In genomic region chr10:16545126-16545736, GRCh38 we compare ENCODE assay signal across 8 cellular contexts. TPM values are rescaled to one million over a fixed set of nuclear protein-coding genes. Genes with fewer than 3 reads are reported as not detected.
DNase-seq lines count a peak whose midpoint lies in the region; ATAC-seq, FAIRE-seq and TF ChIP-seq lines count a peak whose summit lies in the region.

No MANE protein-coding gene starts in this region.

- peak; percentile 81 for ATAC-seq in HG03139 (IDR thresholded peaks at IDR 0.05; ENCODE audit: unreplicated experiment)

- no peak for TF ChIP-seq EP300 in esophagus muscularis mucosa (IDR thresholded peaks at IDR 0.05)

- POLR2A ChIA-PET in GM10248 (lab: Yijun Ruan, JAX): no interaction called here

- intact Hi-C loops in esophagus muscularis mucosa (cut with DNase I): no loop called here

- no peaks in the 10 kb centered on the region for H3K9me3 ChIP-seq in esophagus muscularis mucosa

- peaks cover 0 to 5% (median 0%) of the 10 kb centered on the region in 4 donors for H3K4me1 ChIP-seq in esophagus muscularis mucosa

- no peaks in the 10 kb centered on the region for H3K36me3 ChIP-seq in esophagus muscularis mucosa

- FAIRE-seq in RCC 7860 (lab: Jason Lieb, UNC): no peak

- WGBS in esophagus muscularis mucosa: 28% methylated on average over 7 of the region's 7 CpGs

- peak; percentile 39 for DNase-seq in ACHN
- peak; percentile 52 for DNase-seq in GM10248 (ENCODE audit: extremely low spot score)
- peak; percentile 24 for DNase-seq in RCC 7860 (ENCODE audit: low spot score)
- no peak for DNase-seq in esophagus muscularis mucosa (ENCODE audit: extremely low spot score)
- peak; percentile 35 for DNase-seq in pons (ENCODE audit: low spot score)
- DNase-seq in NCI-H2081 treated with DMSO at 0.1 percent for 48 hours (lab: John Stamatoyannopoulos, UW): no peak
- DNase-seq in midbrain (lab: John Stamatoyannopoulos, UW): no peak

- no peak overlapping the region for H3K4me3 ChIP-seq in esophagus muscularis mucosa

- peaks cover 0 to 4% (median 0%) of the 10 kb centered on the region in 4 donors for H3K27me3 ChIP-seq in esophagus muscularis mucosa

- TF ChIP-seq POLR2A in esophagus muscularis mucosa (IDR thresholded peaks at IDR 0.05; ENCODE audit: low read depth): no peak

- CTCF ChIA-PET in GM10248 (lab: Yijun Ruan, JAX): interaction anchor here (0.8 to 4.1 kb wide), 19 partner anchors 10 to 643 kb away, joined by 3 to 29 read pairs (median 4); partner anchors contain the start of gene C1QL3

- in situ Hi-C loops in ACHN (cut with HindIII; ENCODE audit: low pct_ligation_motif_present, low pct_unique_long_range_greater_than_20kb, low sequenced_read_pairs): no loop called here

- peak; percentile 73 for TF ChIP-seq CTCF in GM10248 (IDR thresholded peaks at IDR 0.05; ENCODE audit: control extremely low read depth, extremely low read depth, low read depth, missing control alignments)
- TF ChIP-seq CTCF in esophagus muscularis mucosa (IDR thresholded peaks at IDR 0.05): peak; percentile 17 to 49 (median 27)

- no peak overlapping the region for H3K27ac ChIP-seq in esophagus muscularis mucosa (replicated peaks in 1 of 4)

RNA-seq across cellular contexts. Expression of gene C1QL3, which starts 23.6 kb away (rescaled TPM):
- total RNA-seq in esophagus muscularis mucosa: not detected

Comparison
In these comparisons a context has a peak if more than half of its experiments do, and no peak if none do; other contexts are left out.
1. DNase-seq: peak in ACHN (single experiment), GM10248 (single experiment), RCC 7860 (single experiment) and pons (single experiment); none in esophagus muscularis mucosa (single experiment), NCI-H2081 treated with DMSO at 0.1 percent for 48 hours (single experiment) and midbrain (single experiment).